In genomic region chr2:152030596-152031328, GRCh38 we compare ENCODE assay signal across 8 cellular contexts.
DNase-seq lines count a peak whose midpoint lies in the region; ATAC-seq, FAIRE-seq and TF ChIP-seq lines count a peak whose summit lies in the region.
"Not testable (repeated sequence)": the region's sequence is repeated elsewhere in the genome, so short reads cannot be mapped to it uniquely, and the experiment has no call there.

No MANE protein-coding gene starts in this region.

- ATAC-seq in GM18873 (IDR thresholded peaks at IDR 0.05; ENCODE audit: low FRiP score, unreplicated experiment) (peak; percentile 36), GM21576 (IDR thresholded peaks at IDR 0.05; ENCODE audit: unreplicated experiment) (peak; percentile 54), HG02870 (IDR thresholded peaks at IDR 0.05; ENCODE audit: unreplicated experiment) (peak; percentile 37), HG03432 (IDR thresholded peaks at IDR 0.05; ENCODE audit: unreplicated experiment) (peak; percentile 61)

- not testable (repeated sequence) for H3K36me3 ChIP-seq in WERI-Rb-1

- not testable (repeated sequence) for TF ChIP-seq POLR2A in GM12892 (IDR thresholded peaks at IDR 0.05; ENCODE audit: low read depth, low read length); NB4 (IDR thresholded peaks at IDR 0.05; ENCODE audit: extremely low read depth, insufficient read length)

- H3K9me3 ChIP-seq in WERI-Rb-1 (ENCODE audit: severe bottlenecking) = not testable (repeated sequence)

- FAIRE-seq in GM12892 (lab: Jason Lieb, UNC) = peak; percentile 92

- DNase-seq in GM12892 (ENCODE audit: insufficient read length); WERI-Rb-1: not testable (repeated sequence)
- DNase-seq in NB4 (ENCODE audit: low read depth) (peak; percentile 65), pons (ENCODE audit: low spot score) (peak; percentile 20)

- not testable (repeated sequence) for H3K4me3 ChIP-seq in NB4 (ENCODE audit: low read depth, low read length); WERI-Rb-1 (ENCODE audit: low read depth, low read length)

- H3K27ac ChIP-seq in WERI-Rb-1 = peak overlapping the region; percentile 90

- not testable (repeated sequence) for H3K27me3 ChIP-seq in WERI-Rb-1 (ENCODE audit: insufficient read depth, low read depth, severe bottlenecking)

- TF ChIP-seq CTCF in NB4 (IDR thresholded peaks at IDR 0.05; ENCODE audit: low read depth, low read length); WERI-Rb-1 (IDR thresholded peaks at IDR 0.05; ENCODE audit: low read depth, low read length): not testable (repeated sequence)
